ENCODE assay signal across 21 cellular contexts in genomic region chr1:230913496-230913895, GRCh38. TPM values are rescaled to one million over a fixed set of nuclear protein-coding genes. Genes with fewer than 3 reads are reported as not detected.
DNase-seq lines count a peak whose midpoint lies in the region; ATAC-seq lines count a peak whose summit lies in the region.
"Had no signal": no experiment of that assay in that cellular context is flagged by ENCODE, and none has a peak within 500 bp of the region (broad histone marks: within the 10 kb centered on the region; RNA-seq: fewer than 3 reads in every experiment).

No MANE protein-coding gene starts in this region.

- no peak for DNase-seq in activated naive CD4-positive, alpha-beta T cell treated with Interleukin-2 at 50 U/mL for 16 hours
- peak; percentile 41 for DNase-seq in MG63
- DNase-seq in fibroblast of gingiva (ENCODE audit: low read depth), result peak; percentile 43
- no peak for DNase-seq in D341Med (ENCODE audit: low spot score)
- DNase-seq in NCI-H2171 (lab: John Stamatoyannopoulos, UW), result no peak
- DNase-seq in NCI-H82 treated with DMSO at 0.1 percent for 48 hours (lab: John Stamatoyannopoulos, UW; ENCODE audit: unreplicated experiment), result no peak
- DNase-seq: activated naive CD8-positive, alpha-beta T cell treated with anti-CD3 and anti-CD28 coated beads, Interleukin-2, amount 10 ng/mL, durations not matched to agents 7 days and 5 days; DMS 273 treated with DMSO at 0.1 percent for 48 hours; KG1; kidney glomerular epithelial cell; NCI-H1092; NCI-H1930; NCI-H345; NK-92 treated with Interleukin-12 subunit alpha and Interleukin-12 subunit beta, amount 100 ng/mL, for 24 hours; uterus; WERI-Rb-1 had no signal

- ATAC-seq in GM18498 (IDR thresholded peaks at IDR 0.05; ENCODE audit: unreplicated experiment), result no peak

- H3K27me3 Mint-ChIP-seq in activated naive CD4-positive, alpha-beta T cell treated with anti-CD3 and anti-CD28 coated beads, Interleukin-2, amount 50 U/mL, for 24 hours, result no peaks in the 10 kb centered on the region
- H3K27me3 Mint-ChIP-seq: activated naive CD8-positive, alpha-beta T cell treated with anti-CD3 and anti-CD28 coated beads, Interleukin-2, amount 10 ng/mL, durations not matched to agents 7 days and 5 days; brain had no signal

- H3K4me1 Mint-ChIP-seq in activated naive CD4-positive, alpha-beta T cell treated with anti-CD3 and anti-CD28 coated beads, Interleukin-2, amount 50 U/mL, for 24 hours, result peaks cover 6% of the 10 kb centered on the region
- H3K4me1 Mint-ChIP-seq: brain had no signal

- H3K36me3 Mint-ChIP-seq in activated naive CD4-positive, alpha-beta T cell treated with anti-CD3 and anti-CD28 coated beads, Interleukin-2, amount 50 U/mL, for 24 hours, result peaks cover 9% of the 10 kb centered on the region

- no peaks in the 10 kb centered on the region for H3K9me3 Mint-ChIP-seq in activated naive CD4-positive, alpha-beta T cell treated with anti-CD3 and anti-CD28 coated beads, Interleukin-2, amount 50 U/mL, for 24 hours
- H3K9me3 Mint-ChIP-seq: activated naive CD8-positive, alpha-beta T cell treated with anti-CD3 and anti-CD28 coated beads, Interleukin-2, amount 10 ng/mL, durations not matched to agents 7 days and 5 days; brain had no signal

- H3K4me3 Mint-ChIP-seq in activated naive CD4-positive, alpha-beta T cell treated with anti-CD3 and anti-CD28 coated beads, Interleukin-2, amount 50 U/mL, for 24 hours, result no peak overlapping the region
- H3K4me3 Mint-ChIP-seq: activated naive CD8-positive, alpha-beta T cell treated with anti-CD3 and anti-CD28 coated beads, Interleukin-2, amount 10 ng/mL, durations not matched to agents 7 days and 5 days; brain had no signal

- peak overlapping the region; percentile 59 for H3K27ac Mint-ChIP-seq in activated naive CD4-positive, alpha-beta T cell treated with anti-CD3 and anti-CD28 coated beads, Interleukin-2, amount 50 U/mL, for 24 hours
- H3K27ac Mint-ChIP-seq: activated naive CD8-positive, alpha-beta T cell treated with anti-CD3 and anti-CD28 coated beads, Interleukin-2, amount 10 ng/mL, durations not matched to agents 7 days and 5 days; brain had no signal

- H3K27me3 ChIP-seq in MG63, result no peaks in the 10 kb centered on the region
- H3K27me3 ChIP-seq: SJSA1, uterus had no signal

- no peak overlapping the region for H3K4me3 ChIP-seq in MG63
- H3K4me3 ChIP-seq: coronary artery, SJSA1, uterus had no signal

- H3K36me3 ChIP-seq in MG63, result peaks cover 38% of the 10 kb centered on the region
- H3K36me3 ChIP-seq: SJSA1, uterus had no signal

- no peaks in the 10 kb centered on the region for H3K9me3 ChIP-seq in MG63
- H3K9me3 ChIP-seq: SJSA1, uterus had no signal

RNA-seq across cellular contexts. Expression of gene C1orf198, which starts 45.2 kb away (rescaled TPM):
- total RNA-seq in MG63 (2014; rRNA removed; shearing (Covaris generic); ENCODE audit: low replicate concordance), result 39.5 and 47.1 TPM in 2 replicates

Comparison
In these comparisons a context has a peak if more than half of its experiments do, and no peak if none do; other contexts are left out.
1. DNase-seq: peak in MG63 (single experiment) and fibroblast of gingiva (single experiment); none in activated naive CD4-positive, alpha-beta T cell treated with Interleukin-2 at 50 U/mL for 16 hours (single experiment), D341Med (single experiment), NCI-H2171 (single experiment) and NCI-H82 treated with DMSO at 0.1 percent for 48 hours (single experiment).